18 cellular contexts compared by ENCODE assay signal in the genomic region with DNA sequence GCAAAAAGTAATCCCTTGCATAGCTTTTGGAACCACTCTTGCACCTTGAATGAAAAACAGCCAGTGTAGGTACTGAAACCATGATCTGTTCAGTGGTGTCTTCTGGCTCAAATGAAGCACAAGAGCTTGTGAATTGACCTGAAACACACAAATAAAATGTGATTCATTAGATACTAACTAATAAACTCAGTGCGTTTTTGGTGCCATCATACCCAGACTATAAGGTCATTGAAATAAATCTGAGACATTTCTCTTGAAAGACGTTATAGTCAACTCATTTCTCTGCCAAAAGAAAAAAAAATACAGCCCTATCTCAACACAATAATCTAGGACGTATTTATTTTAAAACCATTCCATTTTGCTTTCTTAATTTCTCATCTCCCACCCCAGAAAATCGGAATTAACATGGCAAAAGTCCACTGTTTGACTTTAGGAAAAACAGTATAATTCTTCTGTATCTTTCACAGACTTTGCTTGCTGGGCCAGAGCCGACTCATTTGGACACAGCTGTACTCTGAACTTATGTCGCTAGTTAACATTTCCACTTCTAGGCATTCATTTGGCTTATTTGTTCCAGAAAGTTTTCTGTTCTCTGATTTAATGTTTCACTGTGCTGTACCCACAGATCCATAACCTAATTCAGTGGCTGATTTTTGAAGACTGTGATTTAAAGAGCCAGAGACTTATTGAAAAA.
DNase-seq lines count a peak whose midpoint lies in the region; ATAC-seq, FAIRE-seq and TF ChIP-seq lines count a peak whose summit lies in the region.
"Had no signal": no experiment of that assay in that cellular context is flagged by ENCODE, and none has a peak within 500 bp of the region (broad histone marks: within the 10 kb centered on the region; RNA-seq: fewer than 3 reads in every experiment).

No MANE protein-coding gene starts in this region.

- H3K27ac ChIP-seq in GM23248 (no peak overlapping the region), K562 (ENCODE audit: extremely low read depth, low read depth, low read length) (no peak overlapping the region), sigmoid colon (peak overlapping the region in 3 of 4 donors; percentile 50 to 80 (median 64))
- H3K27ac ChIP-seq: BLaER1 treated with 17β-estradiol and CSF1 and Interleukin-3, amounts not matched to agents 10 nM and 100 nM; hepatocyte had no signal

- H3K79me2 ChIP-seq in GM23248 (ENCODE audit: insufficient read depth): no peaks in the 10 kb centered on the region
- no peaks in the 10 kb centered on the region for H3K79me2 ChIP-seq in K562 (ENCODE audit: control insufficient read depth, insufficient read depth, low read length)
- H3K79me2 ChIP-seq: hepatocyte had no signal

- H3K27me3 ChIP-seq in GM23248 (replicated peaks; ENCODE audit: insufficient read depth) (no peaks in the 10 kb centered on the region), K562 (ENCODE audit: control insufficient read depth in 2 of 2, insufficient read depth in 2 of 2, low read length in 2 of 2) (no peaks in the 10 kb centered on the region), sigmoid colon (no peaks in the 10 kb centered on the region)
- H3K27me3 ChIP-seq: BLaER1 treated with 17β-estradiol and CSF1 and Interleukin-3, amounts not matched to agents 10 nM and 100 nM; hepatocyte had no signal

- ATAC-seq in K562 (no peak), HG03565 (IDR thresholded peaks at IDR 0.05; ENCODE audit: unreplicated experiment) (no peak)
- ATAC-seq: naive thymus-derived CD4-positive, alpha-beta T cell had no signal

- H3K4me2 ChIP-seq in GM23248 (ENCODE audit: unreplicated experiment) (no peak overlapping the region), K562 (ENCODE audit: insufficient read depth, low read length) (no peak overlapping the region)
- H3K4me2 ChIP-seq: hepatocyte had no signal

- H3K4me3 ChIP-seq in GM23248 (no peak overlapping the region), K562 (no peak overlapping the region), sigmoid colon (no peak overlapping the region)
- H3K4me3 ChIP-seq: BLaER1 treated with 17β-estradiol and CSF1 and Interleukin-3, amounts not matched to agents 10 nM and 100 nM; hepatocyte had no signal

- 44 to 47% methylated on average over 6 of the region's 6 CpGs for WGBS in GM23248 (ENCODE audit: low coverage in 1 of 2, low lambda C conversion rate in 2 of 2, missing lambda C conversion rate in 2 of 2), 2 experiments
- 46% methylated on average over 6 of the region's 6 CpGs for WGBS in K562 (ENCODE audit: insufficient coverage, low coverage, missing lambda C conversion rate)
- WGBS in sigmoid colon, 2 donors: 77 to 82% methylated on average over 6 of the region's 6 CpGs

- DNase-seq in GM23248 (peak; percentile 53), K562 (ENCODE audit: extremely low read depth in 1 of 4, low spot score in 3 of 4) (no peak), kidney tubule cell (ENCODE audit: low spot score) (peak; percentile 50), sigmoid colon (no peak), inferior parietal cortex (ENCODE audit: extremely low spot score) (no peak), NOMO-1 (lab: John Stamatoyannopoulos, UW; ENCODE audit: unreplicated experiment in 2 of 2) (no peak), T-helper 9 cell (no peak)
- DNase-seq: activated CD4-positive, CD25-positive, alpha-beta regulatory T cell treated with anti-CD3 and anti-CD28 coated beads, Interleukin-2, amount 50 U/mL, for 72 hours; activated CD8-positive, alpha-beta memory T cell treated with anti-CD3 and anti-CD28 coated beads for 24 hours; activated naive CD4-positive, alpha-beta T cell treated with anti-CD3 and anti-CD28 coated beads, Interleukin-2, amount 50 U/mL, for 16 hours; HCEC 1CT; naive thymus-derived CD4-positive, alpha-beta T cell; NCI-H1436; stimulated activated CD4-positive, alpha-beta T cell treated with anti-CD3 and anti-CD28 coated beads, Interleukin-4, amount 100 ng/mL, for 4 hours had no signal

- in situ Hi-C loops in GM23248 (cut with MboI): no loop called here
- in situ Hi-C loops in K562 (cut with MboI): no loop called here

- TF ChIP-seq EP300 in K562 (IDR thresholded peaks at IDR 0.05; ENCODE audit: low read length) (no peak), sigmoid colon (IDR thresholded peaks at IDR 0.05) (no peak)

- FAIRE-seq in K562 (lab: Jason Lieb, UNC): no peak
- FAIRE-seq: keratinocyte had no signal

- BruUV-seq in K562 (replicated peaks; lab: Mats Ljungman, UMichigan): no TSS peak

- CTCF ChIA-PET in K562 (lab: Yijun Ruan, JAX; ENCODE audit: low intra/inter-chr PET ratio): no interaction called here

- no peaks in the 10 kb centered on the region for H3K36me3 ChIP-seq in GM23248 (ENCODE audit: low read depth)
- no peaks in the 10 kb centered on the region for H3K36me3 ChIP-seq in K562 (ENCODE audit: control insufficient read depth, insufficient read depth, low read length)
- no peaks in the 10 kb centered on the region for H3K36me3 ChIP-seq in sigmoid colon

- H3K9ac ChIP-seq in GM23248 (no peak overlapping the region), K562 (ENCODE audit: insufficient read depth in 1 of 2, low read depth in 2 of 2, low read length in 2 of 2) (no peak overlapping the region)
- H3K9ac ChIP-seq: BLaER1 treated with 17β-estradiol and CSF1 and Interleukin-3, amounts not matched to agents 10 nM and 100 nM had no signal

- H3K9me1 ChIP-seq in K562 (ENCODE audit: control insufficient read depth, insufficient read depth, low read length): no peaks in the 10 kb centered on the region

- H2AFZ ChIP-seq in GM23248 (no peak overlapping the region), K562 (ENCODE audit: low read depth, low read length) (no peak overlapping the region)
- H2AFZ ChIP-seq: hepatocyte had no signal

- H3K9me3 ChIP-seq in GM23248 (ENCODE audit: low read depth) (no peaks in the 10 kb centered on the region), K562 (replicated peaks; ENCODE audit: control insufficient read depth, insufficient read depth, low read depth, low read length) (no peaks in the 10 kb centered on the region; the same call in 1 of the 2 replicates), sigmoid colon (no peaks in the 10 kb centered on the region)

- H4K20me1 ChIP-seq in GM23248 (ENCODE audit: insufficient read depth) (no peaks in the 10 kb centered on the region), K562 (replicated peaks; ENCODE audit: control insufficient read depth, insufficient read depth, low read length) (no peaks in the 10 kb centered on the region; the same call in 1 of the 2 replicates)
- H4K20me1 ChIP-seq: BLaER1 treated with 17β-estradiol and CSF1 and Interleukin-3, amounts not matched to agents 10 nM and 100 nM had no signal

- peaks cover 17% of the 10 kb centered on the region for H3F3A ChIP-seq in GM23248 (ENCODE audit: insufficient read depth)

- no peak for TF ChIP-seq RAD21 in K562 (CRISPR knock-in tag; conservative IDR thresholded peaks at IDR 0.05 in 1 of 2, IDR thresholded peaks at IDR 0.05 in 1 of 2)

- H3K4me1 ChIP-seq in GM23248 (ENCODE audit: insufficient read depth) (peaks cover 48% of the 10 kb centered on the region), K562 (replicated peaks in 1 of 2; ENCODE audit: control insufficient read depth in 2 of 2, insufficient read depth in 2 of 2, low read length in 2 of 2) (peaks cover 6 to 13% of the 10 kb centered on the region in 2 experiments; a peak in 4 of 5 replicates), sigmoid colon (peaks cover 0 to 49% (median 40%) of the 10 kb centered on the region in 4 donors)

- TF ChIP-seq CTCF in K562 (IDR thresholded peaks at IDR 0.05 in 2 of 3, conservative IDR thresholded peaks at IDR 0.05 in 1 of 3; ENCODE audit: insufficient read depth in 2 of 3, low read depth in 1 of 3, low read length in 3 of 3) (no peak), sigmoid colon (IDR thresholded peaks at IDR 0.05) (no peak)

- POLR2A ChIA-PET in K562 (lab: Yijun Ruan, JAX): interaction anchor here (1.0 kb wide), 1 partner anchor 14 kb away, joined by 3 read pairs; no protein-coding TSS in a partner anchor

- H3K9me2 ChIP-seq in GM23248 (ENCODE audit: insufficient read depth): no peaks in the 10 kb centered on the region

- intact Hi-C loops in K562 (cut with micrococcal nuclease): no loop called here
- intact Hi-C loops in sigmoid colon (cut with DNase I): no loop called here

- no peak for TF ChIP-seq POLR2A in K562 (conservative IDR thresholded peaks at IDR 0.05)
- TF ChIP-seq POLR2A in sigmoid colon (IDR thresholded peaks at IDR 0.05): no peak

TF ChIP-seq in K562, 482 proteins besides CTCF, POLR2A, EP300 and RAD21:
- TF ChIP-seq ZKSCAN8 (CRISPR knock-in tag; IDR thresholded peaks at IDR 0.05): peak; percentile 5; the same call in 1 of the 2 replicates
- TF ChIP-seq, protein P1, sequence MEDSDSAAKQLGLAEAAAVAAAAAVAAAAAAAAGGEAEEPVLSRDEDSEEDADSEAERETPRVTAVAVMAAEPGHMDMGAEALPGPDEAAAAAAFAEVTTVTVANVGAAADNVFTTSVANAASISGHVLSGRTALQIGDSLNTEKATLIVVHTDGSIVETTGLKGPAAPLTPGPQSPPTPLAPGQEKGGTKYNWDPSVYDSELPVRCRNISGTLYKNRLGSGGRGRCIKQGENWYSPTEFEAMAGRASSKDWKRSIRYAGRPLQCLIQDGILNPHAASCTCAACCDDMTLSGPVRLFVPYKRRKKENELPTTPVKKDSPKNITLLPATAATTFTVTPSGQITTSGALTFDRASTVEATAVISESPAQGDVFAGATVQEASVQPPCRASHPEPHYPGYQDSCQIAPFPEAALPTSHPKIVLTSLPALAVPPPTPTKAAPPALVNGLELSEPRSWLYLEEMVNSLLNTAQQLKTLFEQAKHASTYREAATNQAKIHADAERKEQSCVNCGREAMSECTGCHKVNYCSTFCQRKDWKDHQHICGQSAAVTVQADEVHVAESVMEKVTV (CRISPR knock-in tag; IDR thresholded peaks at IDR 0.05): no peak
- TF ChIP-seq ARHGAP35 (IDR thresholded peaks at IDR 0.05; ENCODE audit: partially characterized antibody): no peak
- no peak for TF ChIP-seq TRIM28 (IDR thresholded peaks at IDR 0.05)

Comparison
In these comparisons a context has a peak if more than half of its experiments do, and no peak if none do; other contexts are left out.
1. DNase-seq: peak in GM23248 (single experiment) and kidney tubule cell (single experiment); none in K562 (0 of 4), sigmoid colon (single experiment), inferior parietal cortex (single experiment), NOMO-1 (0 of 2) and T-helper 9 cell (single experiment).
2. H3K27ac ChIP-seq: peak in sigmoid colon (3 of 4); none in GM23248 (single experiment) and K562 (single experiment).